ENCODE assay signal across 9 cellular contexts in genomic region chr12:3655331-3655900, GRCh38.
DNase-seq lines count a peak whose midpoint lies in the region; ATAC-seq and TF ChIP-seq lines count a peak whose summit lies in the region.
"Had no signal": no experiment of that assay in that cellular context is flagged by ENCODE, and none has a peak within 500 bp of the region (broad histone marks: within the 10 kb centered on the region; RNA-seq: fewer than 3 reads in every experiment).

No MANE protein-coding gene starts in this region.

- DNase-seq in NCI-H2196 (lab: John Stamatoyannopoulos, UW; ENCODE audit: unreplicated experiment) (peak; percentile 3), NCI-H2196 treated with DMSO at 0.1 percent for 48 hours (lab: John Stamatoyannopoulos, UW; ENCODE audit: unreplicated experiment) (no peak), NCI-H1092 (lab: John Stamatoyannopoulos, UW) (peak; percentile 43), astrocyte of the cerebellum (ENCODE audit: low read depth) (no peak), right lobe of liver (peak in 1 of 3 donors; percentile 30)

- no peaks in the 10 kb centered on the region for H3K4me1 ChIP-seq in right lobe of liver

- no peak for TF ChIP-seq POLR2A in right lobe of liver (IDR thresholded peaks at IDR 0.05)

- 38% methylated on average over 2 of the region's 4 CpGs for WGBS in right lobe of liver (ENCODE audit: insufficient coverage, low coverage, low lambda C conversion rate, missing lambda C conversion rate)

- in situ Hi-C loops in astrocyte of the cerebellum (cut with HindIII; ENCODE audit: low sequenced_read_pairs) = no loop called here

- TF ChIP-seq CTCF in astrocyte of the cerebellum (IDR thresholded peaks at IDR 0.05; ENCODE audit: low read depth, low read length, missing control alignments) = peak; percentile 31
- TF ChIP-seq CTCF in right lobe of liver (IDR thresholded peaks at IDR 0.05) = peak; percentile 25 to 50 (median 36)

- no peaks in the 10 kb centered on the region for H3K9me3 ChIP-seq in right lobe of liver

- ATAC-seq in right lobe of liver = peak; percentile 60 to 87 (median 72)
- no peak for ATAC-seq in GM21619 (IDR thresholded peaks at IDR 0.05; ENCODE audit: unreplicated experiment)
- ATAC-seq in GM18511 (IDR thresholded peaks at IDR 0.05; ENCODE audit: unreplicated experiment) = no peak
- ATAC-seq in HG03095 (IDR thresholded peaks at IDR 0.05; ENCODE audit: unreplicated experiment) = no peak
- ATAC-seq: naive thymus-derived CD8-positive, alpha-beta T cell had no signal

- no peaks in the 10 kb centered on the region for H3K27me3 ChIP-seq in right lobe of liver

- intact Hi-C loops in right lobe of liver (cut with DNase I) = loop anchor here in 1 of 2 donors (5.0 kb wide), 1 partner anchor 122 kb away; no protein-coding TSS in a partner anchor

- H3K36me3 ChIP-seq in right lobe of liver = no peaks in the 10 kb centered on the region

- no peak overlapping the region for H3K4me3 ChIP-seq in astrocyte of the cerebellum (ENCODE audit: low read depth, low read length)
- no peak overlapping the region for H3K4me3 ChIP-seq in right lobe of liver

- no peak overlapping the region for H3K27ac ChIP-seq in right lobe of liver

Comparison
In these comparisons a context has a peak if more than half of its experiments do, and no peak if none do; other contexts are left out.
1. DNase-seq: peak in NCI-H2196 (single experiment) and NCI-H1092 (single experiment); none in NCI-H2196 treated with DMSO at 0.1 percent for 48 hours (single experiment) and astrocyte of the cerebellum (single experiment).
2. ATAC-seq: peak in right lobe of liver (4 of 4); none in GM21619 (single experiment), GM18511 (single experiment) and HG03095 (single experiment).